ENCODE assay signal across 9 cellular contexts in the genomic region with DNA sequence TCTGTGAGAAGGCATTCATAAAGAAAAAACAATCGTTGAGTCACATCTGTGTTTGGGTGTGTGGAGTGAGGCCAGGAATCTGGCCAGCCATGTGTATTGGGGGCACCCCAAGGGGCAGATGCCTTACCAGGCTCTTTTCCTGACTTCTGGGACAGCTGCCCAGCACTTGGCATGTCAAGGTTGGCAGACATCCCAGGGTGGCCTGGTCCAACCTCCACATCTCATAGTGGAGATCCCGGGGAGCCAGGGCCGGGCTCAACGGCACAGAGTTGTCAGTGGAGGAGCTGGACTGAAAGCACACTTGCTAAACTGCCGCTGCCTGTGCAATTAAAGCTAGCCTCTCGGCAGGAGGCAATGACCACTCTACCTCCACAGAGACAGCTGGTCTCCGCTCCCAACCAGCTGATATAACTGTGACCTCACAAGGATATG.
A peak's percentile ranks its signal among the peaks of the same experiment; 100 is the strongest.
DNase-seq lines count a peak whose midpoint lies in the region; ATAC-seq and TF ChIP-seq lines count a peak whose summit lies in the region.
"Had no signal": no experiment of that assay in that cellular context is flagged by ENCODE, and none has a peak within 500 bp of the region (broad histone marks: within the 10 kb centered on the region; RNA-seq: fewer than 3 reads in every experiment).

No MANE protein-coding gene starts in this region.

- no peak overlapping the region for H2AK5ac ChIP-seq in mesendoderm (ENCODE audit: low read length)

- H3K27me3 ChIP-seq in right lobe of liver (no peaks in the 10 kb centered on the region), mesendoderm (ENCODE audit: insufficient read depth, low read length, poor library complexity) (no peaks in the 10 kb centered on the region)

- H3K4me1 ChIP-seq in right lobe of liver = peaks cover 3 to 37% (median 20%) of the 10 kb centered on the region in 4 donors
- H3K4me1 ChIP-seq in mesendoderm (ENCODE audit: control insufficient read depth, low read depth, low read length) = no peaks in the 10 kb centered on the region

- H3K9ac ChIP-seq in mesendoderm (ENCODE audit: low read length) = no peak overlapping the region

- no peaks in the 10 kb centered on the region for H3K9me3 Mint-ChIP-seq in stimulated activated memory B cell treated with anti-CD40 and anti-IgM and Interleukin-4, amounts not matched to agents 10 μg/mL and 1 μg/mL and 100 μg/mL, for 72 hours
- H3K9me3 Mint-ChIP-seq: IgD-negative memory B cell had no signal

- H3K27ac Mint-ChIP-seq in stimulated activated memory B cell treated with anti-CD40 and anti-IgM and Interleukin-4, amounts not matched to agents 10 μg/mL and 1 μg/mL and 100 μg/mL, for 72 hours = no peak overlapping the region
- H3K27ac Mint-ChIP-seq: IgD-negative memory B cell had no signal

- no peak for TF ChIP-seq POLR2A in right lobe of liver (IDR thresholded peaks at IDR 0.05)

- TF ChIP-seq CTCF in right lobe of liver (IDR thresholded peaks at IDR 0.05) = no peak

- ATAC-seq in right lobe of liver (peak; percentile 68 to 78 (median 72)), HG03571 (IDR thresholded peaks at IDR 0.05; ENCODE audit: unreplicated experiment) (no peak)
- ATAC-seq in stimulated activated memory B cell treated with anti-CD40 and anti-IgM and Interleukin-4, amounts not matched to agents 10 μg/mL and 1 μg/mL and 100 μg/mL, for 72 hours = no peak

- no peak overlapping the region for H4K8ac ChIP-seq in mesendoderm (ENCODE audit: low read depth, low read length)

- H3K9me3 ChIP-seq in right lobe of liver = no peaks in the 10 kb centered on the region

- H3K4me3 Mint-ChIP-seq in stimulated activated memory B cell treated with anti-CD40 and anti-IgM and Interleukin-4, amounts not matched to agents 10 μg/mL and 1 μg/mL and 100 μg/mL, for 72 hours = no peak overlapping the region
- H3K4me3 Mint-ChIP-seq: IgD-negative memory B cell had no signal

- H3K4me3 ChIP-seq in right lobe of liver = no peak overlapping the region
- no peak overlapping the region for H3K4me3 ChIP-seq in mesendoderm (ENCODE audit: low read length)

- intact Hi-C loops in right lobe of liver (cut with DNase I) = no loop called here

- H3K27ac ChIP-seq in right lobe of liver = peak overlapping the region in 1 of 3 donors; percentile 63
- H3K27ac ChIP-seq in mesendoderm (ENCODE audit: low read depth, low read length) = no peak overlapping the region

- H3K4me2 ChIP-seq in mesendoderm (ENCODE audit: low read length) = no peak overlapping the region

- no peaks in the 10 kb centered on the region for H3K79me1 ChIP-seq in mesendoderm (ENCODE audit: low read length)

- no peaks in the 10 kb centered on the region for H3K36me3 Mint-ChIP-seq in stimulated activated memory B cell treated with anti-CD40 and anti-IgM and Interleukin-4, amounts not matched to agents 10 μg/mL and 1 μg/mL and 100 μg/mL, for 72 hours
- H3K36me3 Mint-ChIP-seq: IgD-negative memory B cell had no signal

- DNase-seq in A172 (ENCODE audit: low spot score) = peak; percentile 93
- DNase-seq in NCI-H2107 treated with DMSO at 0.1 percent for 48 hours (lab: John Stamatoyannopoulos, UW; ENCODE audit: unreplicated experiment) = peak; percentile 26
- DNase-seq in dedifferentiated amniotic fluid mesenchymal stem cell (ENCODE audit: extremely low spot score) = peak; percentile 45
- peak; percentile 82 to 89 (median 85) for DNase-seq in right lobe of liver
- no peak for DNase-seq in mesendoderm
- no peak for DNase-seq in NCI-H1436 treated with DMSO at 0.1 percent for 48 hours (lab: John Stamatoyannopoulos, UW)

- H3K4ac ChIP-seq in mesendoderm (ENCODE audit: low read depth, low read length) = no peak overlapping the region

- H3K36me3 ChIP-seq in right lobe of liver = no peaks in the 10 kb centered on the region
- H3K36me3 ChIP-seq in mesendoderm (ENCODE audit: control insufficient read depth, insufficient read depth, low read length) = no peaks in the 10 kb centered on the region

- no peak overlapping the region for H3K56ac ChIP-seq in mesendoderm (ENCODE audit: low read length)

- no peak overlapping the region for H3K18ac ChIP-seq in mesendoderm (ENCODE audit: low read length)

- H2BK15ac ChIP-seq in mesendoderm (replicated peaks; ENCODE audit: low read depth) = no peak overlapping the region

- H2BK120ac ChIP-seq in mesendoderm (ENCODE audit: low read depth, low read length) = no peak overlapping the region

- 28% methylated on average over 2 of the region's 7 CpGs for WGBS in right lobe of liver (ENCODE audit: insufficient coverage, low coverage, low lambda C conversion rate, missing lambda C conversion rate)
- WGBS in mesendoderm (ENCODE audit: extremely low coverage, insufficient coverage, low lambda C conversion rate) = no CpG with 5 or more reads among the region's 7 CpGs

- H3K79me2 ChIP-seq in mesendoderm (ENCODE audit: control insufficient read depth, insufficient read depth, low read length) = no peaks in the 10 kb centered on the region

- H3K23ac ChIP-seq in mesendoderm (ENCODE audit: low read length) = no peak overlapping the region

- no peak overlapping the region for H2BK5ac ChIP-seq in mesendoderm (ENCODE audit: low read length)

- peaks cover 26% of the 10 kb centered on the region for H3K27me3 Mint-ChIP-seq in stimulated activated memory B cell treated with anti-CD40 and anti-IgM and Interleukin-4, amounts not matched to agents 10 μg/mL and 1 μg/mL and 100 μg/mL, for 72 hours
- H3K27me3 Mint-ChIP-seq: IgD-negative memory B cell had no signal

- H3K4me1 Mint-ChIP-seq in stimulated activated memory B cell treated with anti-CD40 and anti-IgM and Interleukin-4, amounts not matched to agents 10 μg/mL and 1 μg/mL and 100 μg/mL, for 72 hours = no peaks in the 10 kb centered on the region
- H3K4me1 Mint-ChIP-seq: IgD-negative memory B cell had no signal

- no peak overlapping the region for H4K5ac ChIP-seq in mesendoderm (ENCODE audit: low read length)

Comparison
In these comparisons a context has a peak if more than half of its experiments do, and no peak if none do; other contexts are left out.
1. DNase-seq: peak in A172 (single experiment), NCI-H2107 treated with DMSO at 0.1 percent for 48 hours (single experiment), dedifferentiated amniotic fluid mesenchymal stem cell (single experiment) and right lobe of liver (3 of 3); none in mesendoderm (single experiment) and NCI-H1436 treated with DMSO at 0.1 percent for 48 hours (single experiment).
2. ATAC-seq: peak in right lobe of liver (4 of 4); none in stimulated activated memory B cell treated with anti-CD40 and anti-IgM and Interleukin-4, amounts not matched to agents 10 μg/mL and 1 μg/mL and 100 μg/mL, for 72 hours (single experiment) and HG03571 (single experiment).